Comparison of ENCODE assay signal across 32 cellular contexts in the genomic region with DNA sequence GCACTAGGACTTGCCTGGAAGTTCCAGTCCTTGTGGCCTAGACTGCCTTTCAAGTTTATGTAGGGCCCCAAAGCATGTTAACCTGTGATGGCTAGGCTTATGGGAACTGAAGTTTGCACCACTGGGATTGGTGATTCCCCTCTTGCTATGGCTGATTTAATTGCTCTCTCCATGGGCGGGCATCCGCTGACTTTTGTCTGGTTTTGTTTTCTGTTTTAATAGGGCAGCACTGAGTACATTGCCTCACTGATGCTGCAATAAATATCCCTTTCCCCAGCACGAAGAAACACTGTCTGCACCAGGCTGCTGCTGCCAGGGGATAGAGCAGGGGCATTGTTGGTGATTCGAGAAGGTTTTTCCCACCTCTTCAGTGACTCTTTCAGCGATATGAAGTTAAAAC.
"Had no signal": no experiment of that assay in that cellular context is flagged by ENCODE, and none has a peak within 500 bp of the region (broad histone marks: within the 10 kb centered on the region; RNA-seq: fewer than 3 reads in every experiment).

No MANE protein-coding gene starts in this region.

- H3K4me1 ChIP-seq: SJCRH30 had no signal

- H3K9me3 ChIP-seq: MG63, SJCRH30 had no signal

- H3K4me1 Mint-ChIP-seq: T-cell had no signal

- H2AFZ ChIP-seq: PC-9 had no signal

- H3K36me3 Mint-ChIP-seq: T-cell had no signal

- H3K4me3 ChIP-seq: MG63, PC-9, SJCRH30, SK-N-MC had no signal

- H3K4me3 Mint-ChIP-seq: T-cell had no signal

- H3K27ac ChIP-seq: PC-9, RWPE1, SJCRH30, SK-N-MC had no signal

- H3K27ac Mint-ChIP-seq: T-cell had no signal

- DNase-seq: Kasumi-1, MG63, NCI-H1048, NCI-H1092 treated with DMSO at 0.1 percent for 48 hours, NCI-H1105 treated with DMSO at 0.1 percent for 48 hours, NCI-H1417, NCI-H1436, NCI-H146, NCI-H1694, NCI-H187, NCI-H1930, NCI-H2029 treated with DMSO at 0.1 percent for 48 hours, NCI-H2081 treated with DMSO at 0.1 percent for 48 hours, NCI-H2107, NCI-H2171, NCI-H226, NCI-H446 treated with DMSO at 0.1 percent for 48 hours, NCI-H510A, NCI-H524, NCI-H526, NCI-H69, NCI-H82, PC-9, SHP77, SIG-M5, SJCRH30, T-cell had no signal

- ATAC-seq: Panc1, Right ventricle myocardium inferior, SK-N-SH treated with all-trans-retinoic acid at 6 μM for 48 hours, T-cell had no signal

- H3K4me2 ChIP-seq: PC-9 had no signal

- H3K9me3 Mint-ChIP-seq: T-cell had no signal

- H3K27me3 ChIP-seq: MG63 had no signal

- H3K36me3 ChIP-seq: MG63, SJCRH30 had no signal
